Comparison of ENCODE assay signal across 8 cellular contexts in genomic region chr2:110101280-110101844, GRCh38. TPM values are rescaled to one million over a fixed set of nuclear protein-coding genes. Genes with fewer than 3 reads are reported as not detected.
DNase-seq lines count a peak whose midpoint lies in the region; ATAC-seq, FAIRE-seq and TF ChIP-seq lines count a peak whose summit lies in the region.

No MANE protein-coding gene starts in this region.

- H3K4me3 ChIP-seq in bronchial epithelial cell (ENCODE audit: low read depth, low read length) (no peak overlapping the region), kidney epithelial cell (ENCODE audit: low read depth, low read length) (no peak overlapping the region), stomach (peak overlapping the region in 1 of 4 donors; percentile 9)

- no peaks in the 10 kb centered on the region for H3K9me3 ChIP-seq in stomach

- intact Hi-C loops in stomach (cut with DNase I; ENCODE audit: low total_unique reads), result no loop called here

- TF ChIP-seq CTCF in bronchial epithelial cell (IDR thresholded peaks at IDR 0.05; ENCODE audit: insufficient read depth, low read length, severe bottlenecking) (no peak), kidney epithelial cell (IDR thresholded peaks at IDR 0.05; ENCODE audit: insufficient read depth, low read length, poor library complexity, severe bottlenecking) (no peak), stomach (IDR thresholded peaks at IDR 0.05) (no peak)

- peak; percentile 100 for DNase-seq in A172 (ENCODE audit: low spot score)
- DNase-seq in NCI-H748 (lab: John Stamatoyannopoulos, UW; ENCODE audit: unreplicated experiment), result peak; percentile 89
- DNase-seq in bronchial epithelial cell (ENCODE audit: low read depth), result peak; percentile 99
- DNase-seq in kidney epithelial cell (ENCODE audit: low read depth), result peak; percentile 99
- DNase-seq in stomach, result peak; percentile 91
- DNase-seq in NCI-H524 treated with DMSO at 0.1 percent for 48 hours (lab: John Stamatoyannopoulos, UW), result no peak

- TF ChIP-seq POLR2A in stomach (IDR thresholded peaks at IDR 0.05), result no peak

- ATAC-seq in GM21390 (IDR thresholded peaks at IDR 0.05; ENCODE audit: unreplicated experiment), result peak; percentile 67
- no peak for ATAC-seq in HG02970 (IDR thresholded peaks at IDR 0.05; ENCODE audit: low FRiP score, unreplicated experiment)

- H3K27ac ChIP-seq in stomach, result peak overlapping the region; percentile 63 to 89 (median 79)

- H3K27me3 ChIP-seq in bronchial epithelial cell (ENCODE audit: control insufficient read depth, insufficient read depth, low read length), result no peaks in the 10 kb centered on the region
- no peaks in the 10 kb centered on the region for H3K27me3 ChIP-seq in kidney epithelial cell (ENCODE audit: control insufficient read depth, insufficient read depth, low read length)
- H3K27me3 ChIP-seq in stomach, result no peaks in the 10 kb centered on the region

- TF ChIP-seq EP300 in stomach (IDR thresholded peaks at IDR 0.05), result no peak

- H3K36me3 ChIP-seq in bronchial epithelial cell (ENCODE audit: control insufficient read depth, insufficient read depth, low read length) (no peaks in the 10 kb centered on the region), kidney epithelial cell (ENCODE audit: control insufficient read depth, insufficient read depth, low read length) (no peaks in the 10 kb centered on the region), stomach (no peaks in the 10 kb centered on the region)

- H3K4me1 ChIP-seq in stomach, result peaks cover 7 to 20% (median 16%) of the 10 kb centered on the region in 4 donors

- peak; percentile 99 for FAIRE-seq in bronchial epithelial cell (lab: Jason Lieb, UNC)

- 0 to 5% (median 2%) methylated on average over 7 to 11 of the region's 11 CpGs for WGBS in stomach, 5 donors

RNA-seq across cellular contexts. Expression of gene MALL, which starts 14.3 kb away (rescaled TPM):
- total RNA-seq in A172 (2014; rRNA removed; shearing (Covaris generic)), result 184 and 298 TPM in 2 replicates
- total RNA-seq in bronchial epithelial cell, result 33.7 and 87.8 TPM in 2 replicates
- total RNA-seq in kidney epithelial cell, result 6.1 and 7.5 TPM in 2 replicates
- total RNA-seq in stomach, result 10 to 100 TPM in 1 of 5 donors, 1 to 10 TPM in 3, not detected in 1; 1.3 to 28.4 (median 5.5) TPM
- 10 to 100 TPM in 1 of 3 donors, 1 to 10 TPM in 2; 2.3 to 37.6 (median 2.7) TPM for polyA plus RNA-seq in stomach
